Comparison of ENCODE assay signal across 13 cellular contexts in genomic region chr16:87076331-87076949, GRCh38.
DNase-seq lines count a peak whose midpoint lies in the region; ATAC-seq and TF ChIP-seq lines count a peak whose summit lies in the region.
"Had no signal": no experiment of that assay in that cellular context is flagged by ENCODE, and none has a peak within 500 bp of the region (broad histone marks: within the 10 kb centered on the region; RNA-seq: fewer than 3 reads in every experiment).

No MANE protein-coding gene starts in this region.

- H2AK5ac ChIP-seq in neuronal stem cell (ENCODE audit: low read depth, low read length), result peak overlapping the region; percentile 8

- peak overlapping the region in 2 of 11 experiments; percentile 36 to 72; a peak in 1 of 22 replicates for H3K27ac ChIP-seq in BLaER1 treated with 17β-estradiol and CSF1 and Interleukin-3, amounts not matched to agents 10 nM and 100 nM
- H3K27ac ChIP-seq in PC-3 (ENCODE audit: low read length) (no peak overlapping the region), neuronal stem cell (replicated peaks; ENCODE audit: low read length) (no peak overlapping the region)
- H3K27ac ChIP-seq: GM23248 had no signal

- no peak overlapping the region for H3K4me3 Mint-ChIP-seq in endothelial cell (ENCODE audit: unreplicated experiment)
- no peak overlapping the region for H3K4me3 Mint-ChIP-seq in natural killer cell treated with Interleukin-12 subunit alpha and Interleukin-12 subunit beta and Interleukin-15 and Interleukin-18, amount 100 ng/mL, for 72 hours

- no peak overlapping the region for H2BK120ac ChIP-seq in neuronal stem cell (ENCODE audit: low read depth, low read length)

- H3K18ac ChIP-seq in neuronal stem cell (ENCODE audit: low read length), result peak overlapping the region; percentile 65

- no peaks in the 10 kb centered on the region for H3K79me1 ChIP-seq in neuronal stem cell (ENCODE audit: low read depth, low read length)

- H3K14ac ChIP-seq in neuronal stem cell (ENCODE audit: low read length), result no peak overlapping the region

- no peaks in the 10 kb centered on the region for H3K27me3 Mint-ChIP-seq in endothelial cell (ENCODE audit: unreplicated experiment)
- peaks cover 15 to 20% of the 10 kb centered on the region in 2 donors for H3K27me3 Mint-ChIP-seq in natural killer cell treated with Interleukin-12 subunit alpha and Interleukin-12 subunit beta and Interleukin-15 and Interleukin-18, amount 100 ng/mL, for 72 hours

- H3K79me2 ChIP-seq in PC-3 (ENCODE audit: low read length), result no peaks in the 10 kb centered on the region

- H4K91ac ChIP-seq in neuronal stem cell (ENCODE audit: low read depth, low read length, poor library complexity), result no peak overlapping the region

- no peak overlapping the region for H2BK15ac ChIP-seq in neuronal stem cell (ENCODE audit: low read length)

- ATAC-seq in PC-3 (no peak), GM21447 (IDR thresholded peaks at IDR 0.05; ENCODE audit: unreplicated experiment) (no peak)
- no peak for ATAC-seq in natural killer cell treated with Interleukin-12 subunit alpha and Interleukin-12 subunit beta and Interleukin-15 and Interleukin-18, amount 100 ng/mL, for 72 hours

- H3K4me1 Mint-ChIP-seq in endothelial cell (ENCODE audit: unreplicated experiment), result peaks cover 10% of the 10 kb centered on the region
- H3K4me1 Mint-ChIP-seq in natural killer cell treated with Interleukin-12 subunit alpha and Interleukin-12 subunit beta and Interleukin-15 and Interleukin-18, amount 100 ng/mL, for 72 hours (ENCODE audit: low read depth in 2 of 2), result no peaks in the 10 kb centered on the region

- H3F3A ChIP-seq in PC-3 (ENCODE audit: low read length, unreplicated experiment), result no peaks in the 10 kb centered on the region

- no peak overlapping the region for H3K4me3 ChIP-seq in BLaER1 treated with 17β-estradiol and CSF1 and Interleukin-3, amounts not matched to agents 10 nM and 100 nM
- H3K4me3 ChIP-seq in PC-3 (ENCODE audit: low read length) (no peak overlapping the region), neuronal stem cell (ENCODE audit: low read length in 2 of 2) (no peak overlapping the region)
- H3K4me3 ChIP-seq: GM23248 had no signal

- no peak overlapping the region for H2BK12ac ChIP-seq in neuronal stem cell (ENCODE audit: low read length)

- WGBS in neuronal stem cell (ENCODE audit: extremely low coverage in 2 of 2, insufficient read length in 2 of 2, insufficient replicate concordance in 1 of 2), 2 donors, result no CpG with 5 or more reads among the region's 20 CpGs

- POLR2A ChIA-PET in PC-3 (lab: Charles Lee; ENCODE audit: unreplicated experiment), result no interaction called here

- H3K36me3 Mint-ChIP-seq in endothelial cell (ENCODE audit: low read depth, unreplicated experiment), result no peaks in the 10 kb centered on the region
- peaks cover 13% of the 10 kb centered on the region for H3K36me3 Mint-ChIP-seq in natural killer cell treated with Interleukin-12 subunit alpha and Interleukin-12 subunit beta and Interleukin-15 and Interleukin-18, amount 100 ng/mL, for 72 hours

- no peaks in the 10 kb centered on the region for H4K20me1 ChIP-seq in BLaER1 treated with 17β-estradiol and CSF1 and Interleukin-3, amounts not matched to agents 10 nM and 100 nM
- no peaks in the 10 kb centered on the region for H4K20me1 ChIP-seq in PC-3 (ENCODE audit: low read length)

- peak overlapping the region; percentile 2 for H3K27ac Mint-ChIP-seq in endothelial cell (ENCODE audit: unreplicated experiment)
- H3K27ac Mint-ChIP-seq in natural killer cell treated with Interleukin-12 subunit alpha and Interleukin-12 subunit beta and Interleukin-15 and Interleukin-18, amount 100 ng/mL, for 72 hours, result no peak overlapping the region

- H3K27me3 ChIP-seq in BLaER1 treated with 17β-estradiol and CSF1 and Interleukin-3, amounts not matched to agents 10 nM and 100 nM, result no peaks in the 10 kb centered on the region
- H3K27me3 ChIP-seq in PC-3 (ENCODE audit: low read length) (no peaks in the 10 kb centered on the region), neuronal stem cell (ENCODE audit: control insufficient read depth in 3 of 3, insufficient read depth in 3 of 3, low read depth in 1 of 3, low read length in 3 of 3) (no peaks in the 10 kb centered on the region)

- H3K9ac ChIP-seq in BLaER1 treated with 17β-estradiol and CSF1 and Interleukin-3, amounts not matched to agents 10 nM and 100 nM, result no peak overlapping the region
- no peak overlapping the region for H3K9ac ChIP-seq in PC-3 (ENCODE audit: low read length)
- no peak overlapping the region for H3K9ac ChIP-seq in neuronal stem cell (ENCODE audit: low read depth, low read length, poor library complexity)
- H3K9ac ChIP-seq: GM23248 had no signal

- no peak overlapping the region for H3K4ac ChIP-seq in neuronal stem cell (ENCODE audit: low read length)

- H2BK5ac ChIP-seq in neuronal stem cell (ENCODE audit: low read length), result no peak overlapping the region

- peaks cover 8 to 31% (median 25%) of the 10 kb centered on the region in 10 experiments; a peak in 19 of 20 replicates for H3K4me1 ChIP-seq in BLaER1 treated with 17β-estradiol and CSF1 and Interleukin-3, amounts not matched to agents 10 nM and 100 nM
- peaks cover 6% of the 10 kb centered on the region; the same call in 1 of the 2 replicates for H3K4me1 ChIP-seq in PC-3 (ENCODE audit: insufficient read depth, low read length)
- H3K4me1 ChIP-seq in neuronal stem cell (ENCODE audit: control insufficient read depth in 2 of 2, insufficient read depth in 1 of 2, low read depth in 1 of 2, low read length in 2 of 2), result peaks cover 8 to 12% of the 10 kb centered on the region in 2 donors

- CTCF ChIA-PET in PC-3 (lab: Charles Lee), result interaction anchor here (0.7 kb wide), 1 partner anchor 513 kb away, joined by 3 read pairs; no protein-coding TSS in a partner anchor

- TF ChIP-seq CTCF in PC-3 (conservative IDR thresholded peaks at IDR 0.05; ENCODE audit: low read depth, low read length) (no peak), endothelial cell (IDR thresholded peaks at IDR 0.05; ENCODE audit: unreplicated experiment) (no peak)

- DNase-seq in PC-3, result no peak
- DNase-seq in endothelial cell (ENCODE audit: low spot score), result no peak
- no peak for DNase-seq in neuronal stem cell (ENCODE audit: low spot score)
- no peak for DNase-seq in NCI-H2227 treated with DMSO at 0.1 percent for 48 hours (lab: John Stamatoyannopoulos, UW)
- DNase-seq in natural killer cell treated with Interleukin-12 subunit alpha and Interleukin-12 subunit beta and Interleukin-15 and Interleukin-18, amount 100 ng/mL, for 72 hours (ENCODE audit: low spot score), result no peak
- DNase-seq: KG1, NCI-H1048, NCI-H1436 treated with DMSO at 0.1 percent for 48 hours, NCI-H2029 treated with DMSO at 0.1 percent for 48 hours, NCI-H748 treated with DMSO at 0.1 percent for 48 hours had no signal

- intact Hi-C loops in PC-3 (cut with micrococcal nuclease), result no loop called here

- no peaks in the 10 kb centered on the region for H3K9me2 ChIP-seq in PC-3 (replicated peaks; ENCODE audit: low read length)

- no peaks in the 10 kb centered on the region for H3K36me3 ChIP-seq in BLaER1 treated with 17β-estradiol and CSF1 and Interleukin-3, amounts not matched to agents 10 nM and 100 nM
- H3K36me3 ChIP-seq in PC-3 (ENCODE audit: low read depth, low read length), result no peaks in the 10 kb centered on the region
- no peaks in the 10 kb centered on the region for H3K36me3 ChIP-seq in neuronal stem cell (replicated peaks in 1 of 2; ENCODE audit: control insufficient read depth in 2 of 2, insufficient read depth in 2 of 2, low read length in 2 of 2)

- H3K23ac ChIP-seq in neuronal stem cell (ENCODE audit: low read depth, low read length, poor library complexity), result no peak overlapping the region

- no peak overlapping the region for H4K8ac ChIP-seq in neuronal stem cell (ENCODE audit: low read depth, low read length)

- H3K9me3 Mint-ChIP-seq in endothelial cell (ENCODE audit: unreplicated experiment), result peaks cover 5% of the 10 kb centered on the region
- peaks cover 4% of the 10 kb centered on the region for H3K9me3 Mint-ChIP-seq in natural killer cell treated with Interleukin-12 subunit alpha and Interleukin-12 subunit beta and Interleukin-15 and Interleukin-18, amount 100 ng/mL, for 72 hours

- BruUV-seq in PC-3 (replicated peaks; lab: Mats Ljungman, UMichigan), result no TSS peak

- H3K4me2 ChIP-seq in BLaER1 treated with 17β-estradiol and CSF1 and Interleukin-3, amounts not matched to agents 10 nM and 100 nM, result peak overlapping the region in 6 of 11 experiments; percentile 3 to 54 (median 24); a peak in 8 of 22 replicates
- no peak overlapping the region for H3K4me2 ChIP-seq in PC-3 (ENCODE audit: low read length)
- H3K4me2 ChIP-seq in neuronal stem cell (ENCODE audit: insufficient read depth, low read length, poor library complexity, severe bottlenecking), result no peak overlapping the region

- peaks cover 16 to 35% (median 26%) of the 10 kb centered on the region in 11 experiments for H3K9me3 ChIP-seq in BLaER1 treated with 17β-estradiol and CSF1 and Interleukin-3, amounts not matched to agents 10 nM and 100 nM (replicated peaks in 1 of 11)
- H3K9me3 ChIP-seq in PC-3 (ENCODE audit: low read length), result peaks cover 6% of the 10 kb centered on the region; the same call in 1 of the 2 replicates
- peaks cover 4 to 7% of the 10 kb centered on the region in 2 donors for H3K9me3 ChIP-seq in neuronal stem cell (replicated peaks in 1 of 2; ENCODE audit: control insufficient read depth in 2 of 2, insufficient read depth in 1 of 2, low read depth in 1 of 2, low read length in 2 of 2)

- 0 out of 2 replicates have a peak overlapping the region, but pooled peaks have one; percentile 48 for H2AFZ ChIP-seq in PC-3 (ENCODE audit: low read length)
- H2AFZ ChIP-seq in neuronal stem cell (ENCODE audit: low read length), result no peak overlapping the region
- H2AFZ ChIP-seq: GM23248 had no signal

Comparison
In these comparisons a context has a peak if more than half of its experiments do, and no peak if none do; other contexts are left out.
1. H3K4me2 ChIP-seq: peak in BLaER1 treated with 17β-estradiol and CSF1 and Interleukin-3, amounts not matched to agents 10 nM and 100 nM (6 of 11); none in PC-3 (single experiment) and neuronal stem cell (single experiment).